In the genomic region with DNA sequence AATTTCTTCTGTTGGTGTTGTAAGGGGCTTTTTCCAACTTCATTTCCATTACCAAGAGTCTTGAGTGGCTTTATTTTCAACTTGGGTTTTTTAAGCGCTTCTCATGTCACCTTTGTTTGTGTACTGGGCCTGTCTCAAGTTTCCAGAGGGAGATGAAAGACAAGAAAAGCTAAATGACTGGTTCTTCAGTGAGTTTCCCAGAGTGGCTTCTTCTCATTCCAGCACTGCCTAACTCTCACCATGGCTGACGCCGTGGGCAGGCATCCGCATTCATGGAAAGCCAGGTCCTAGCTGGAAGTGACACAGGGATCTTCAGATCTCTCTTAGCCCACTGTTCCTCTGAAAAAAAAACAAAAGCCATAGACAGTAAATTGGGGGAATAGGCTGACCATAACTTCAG, we compare ENCODE assay signal across 19 cellular contexts. TPM values are rescaled to one million over a fixed set of nuclear protein-coding genes. Genes with fewer than 3 reads are reported as not detected.
DNase-seq lines count a peak whose midpoint lies in the region; ATAC-seq and TF ChIP-seq lines count a peak whose summit lies in the region.
"Had no signal": no experiment of that assay in that cellular context is flagged by ENCODE, and none has a peak within 500 bp of the region (broad histone marks: within the 10 kb centered on the region; RNA-seq: fewer than 3 reads in every experiment).

No MANE protein-coding gene starts in this region.

- H3K4me1 Mint-ChIP-seq in endodermal cell, result peaks cover 50% of the 10 kb centered on the region

- POLR2A ChIA-PET in HEK293 (lab: Yijun Ruan, JAX), result interaction anchor here (1.6 kb wide), 1 partner anchor 29 kb away, joined by 5 read pairs; the partner anchor contains the start of gene MARK2

- H3K27ac Mint-ChIP-seq in endodermal cell, result peak overlapping the region; percentile 37
- H3K27ac Mint-ChIP-seq: activated T-cell treated with anti-CD3 and anti-CD28 coated beads, Interleukin-2, amount 50 U/mL, for 72 hours had no signal

- CTCF ChIA-PET in HEK293 (lab: Yijun Ruan, JAX), result interaction anchor here (1.1 to 1.4 kb wide), 2 partner anchors 11 to 78 kb away, joined by 3 to 6 read pairs; no protein-coding TSS in a partner anchor

- peaks cover 85% of the 10 kb centered on the region for H3K4me1 ChIP-seq in BLaER1
- H3K4me1 ChIP-seq in HEK293 (ENCODE audit: control insufficient read depth, insufficient read depth, low read length), result peaks cover 20% of the 10 kb centered on the region
- peaks cover 15% of the 10 kb centered on the region for H3K4me1 ChIP-seq in endodermal cell (ENCODE audit: control insufficient read depth, insufficient read depth, low read length)
- peaks cover 98 to 100% of the 10 kb centered on the region in 2 experiments for H3K4me1 ChIP-seq in neutrophil (ENCODE audit: control insufficient read depth in 1 of 2, insufficient read depth in 1 of 2, low read depth in 1 of 2, low read length in 1 of 2)
- peaks cover 0 to 68% (median 42%) of the 10 kb centered on the region in 4 donors for H3K4me1 ChIP-seq in tibial artery

- no peak overlapping the region for H3K4me3 Mint-ChIP-seq in endodermal cell

- H3K27ac ChIP-seq in BLaER1 (peak overlapping the region; percentile 56; the same call in 1 of the 2 replicates), HEK293 (ENCODE audit: extremely low read depth, low read depth, low read length) (no peak overlapping the region), endodermal cell (ENCODE audit: low read depth, low read length) (no peak overlapping the region), neutrophil (peak overlapping the region; percentile 84), tibial artery (no peak overlapping the region)

- H3K9me3 ChIP-seq in BLaER1 (no peaks in the 10 kb centered on the region), HEK293 (ENCODE audit: control insufficient read depth, insufficient read depth, low read depth, low read length) (no peaks in the 10 kb centered on the region), endodermal cell (ENCODE audit: control insufficient read depth, low read length) (no peaks in the 10 kb centered on the region), neutrophil (no peaks in the 10 kb centered on the region), tibial artery (no peaks in the 10 kb centered on the region)
- H3K9me3 ChIP-seq: vagina had no signal

- TF ChIP-seq CTCF in HEK293 (tag by site-specific recombination; IDR thresholded peaks at IDR 0.05), result no peak
- no peak for TF ChIP-seq CTCF in endodermal cell (conservative IDR thresholded peaks at IDR 0.05)
- TF ChIP-seq CTCF in neutrophil (IDR thresholded peaks at IDR 0.05), result no peak
- TF ChIP-seq CTCF in tibial artery (IDR thresholded peaks at IDR 0.05), result no peak

- no peaks in the 10 kb centered on the region for H3K27me3 Mint-ChIP-seq in endodermal cell (ENCODE audit: insufficient read depth)
- H3K27me3 Mint-ChIP-seq: activated naive CD4-positive, alpha-beta T cell treated with anti-CD3 and anti-CD28 coated beads, Interleukin-2, amount 50 U/mL, for 24 hours; naive B cell had no signal

- no peaks in the 10 kb centered on the region for H3K9me3 Mint-ChIP-seq in endodermal cell
- H3K9me3 Mint-ChIP-seq: activated naive CD4-positive, alpha-beta T cell treated with anti-CD3 and anti-CD28 coated beads, Interleukin-2, amount 50 U/mL, for 24 hours; activated T-cell treated with anti-CD3 and anti-CD28 coated beads, Interleukin-2, amount 50 U/mL, for 72 hours; naive B cell; T-helper 1 cell treated with Interleukin-12 subunit alpha and Interleukin-12 subunit beta and Interleukin-4 antibody, amounts not matched to agents 30 μg/mL and 1 μg/mL, for 36 hours had no signal

- peak overlapping the region; percentile 75 for H3K4me2 ChIP-seq in BLaER1

- WGBS in endodermal cell (ENCODE audit: insufficient coverage in 1 of 2, insufficient read length in 1 of 2), 2 experiments, result 93 to 96% methylated on average over 3 to 4 of the region's 4 CpGs

- H3K36me3 ChIP-seq in BLaER1 (peaks cover 24% of the 10 kb centered on the region), HEK293 (ENCODE audit: control insufficient read depth in 2 of 2, insufficient read depth in 1 of 2, low read length in 2 of 2) (no peaks in the 10 kb centered on the region), endodermal cell (ENCODE audit: control insufficient read depth, insufficient read depth, low read length) (peaks cover 11% of the 10 kb centered on the region), neutrophil (peaks cover 8% of the 10 kb centered on the region), tibial artery (peaks cover 0 to 6% (median 5%) of the 10 kb centered on the region in 3 donors)

- ATAC-seq in HG02938 (IDR thresholded peaks at IDR 0.05; ENCODE audit: unreplicated experiment), result no peak
- ATAC-seq: activated T-cell treated with anti-CD3 and anti-CD28 coated beads, Interleukin-2, amount 50 U/mL, for 72 hours had no signal

- intact Hi-C loops in tibial artery (cut with DNase I; ENCODE audit: low total_unique reads), result no loop called here

- H3K4me3 ChIP-seq in BLaER1 (no peak overlapping the region), HEK293 (ENCODE audit: low read depth, low read length) (no peak overlapping the region), endodermal cell (ENCODE audit: low read length) (no peak overlapping the region), neutrophil (ENCODE audit: low read depth in 1 of 2, low read length in 1 of 2) (peak overlapping the region in 1 of 2 experiments; percentile 11), tibial artery (no peak overlapping the region)
- H3K4me3 ChIP-seq: vagina had no signal

- H3K9ac ChIP-seq in BLaER1 (no peak overlapping the region), endodermal cell (ENCODE audit: extremely low read depth, low read length, poor library complexity, severe bottlenecking) (no peak overlapping the region)

- H3K27me3 ChIP-seq in BLaER1 (no peaks in the 10 kb centered on the region), endodermal cell (ENCODE audit: control insufficient read depth, insufficient read depth, low read length, poor library complexity, severe bottlenecking) (no peaks in the 10 kb centered on the region), neutrophil (no peaks in the 10 kb centered on the region), tibial artery (no peaks in the 10 kb centered on the region)
- H3K27me3 ChIP-seq: vagina had no signal

- peaks cover 90% of the 10 kb centered on the region for H4K20me1 ChIP-seq in BLaER1

- H3K36me3 Mint-ChIP-seq in endodermal cell (ENCODE audit: low read depth), result peaks cover 11% of the 10 kb centered on the region

- DNase-seq in endodermal cell (no peak), T1000 (lab: John Stamatoyannopoulos, UW) (no peak), tibial artery (no peak), NCI-H1105 treated with DMSO at 0.1 percent for 48 hours (lab: John Stamatoyannopoulos, UW) (no peak)
- DNase-seq: activated T-cell treated with anti-CD3 and anti-CD28 coated beads, Interleukin-2, amount 50 U/mL, for 72 hours; KG1; mammary epithelial cell; naive B cell; NCI-H1092 treated with DMSO at 0.1 percent for 48 hours; NCI-H526 treated with DMSO at 0.1 percent for 48 hours; SIG-M5; stimulated activated CD4-positive, alpha-beta T cell treated with anti-CD3 and anti-CD28 coated beads, Interleukin-4, amount 100 ng/mL, for 4 hours had no signal

TF ChIP-seq in HEK293, 187 proteins besides CTCF, POLR2A, EP300 and RAD21 (continues in another document):
- TF ChIP-seq ZNF155 (tag by site-specific recombination; IDR thresholded peaks at IDR 0.05), result no peak
- TF ChIP-seq RBAK (tag by site-specific recombination; IDR thresholded peaks at IDR 0.05), result no peak
- TF ChIP-seq, protein P1, sequence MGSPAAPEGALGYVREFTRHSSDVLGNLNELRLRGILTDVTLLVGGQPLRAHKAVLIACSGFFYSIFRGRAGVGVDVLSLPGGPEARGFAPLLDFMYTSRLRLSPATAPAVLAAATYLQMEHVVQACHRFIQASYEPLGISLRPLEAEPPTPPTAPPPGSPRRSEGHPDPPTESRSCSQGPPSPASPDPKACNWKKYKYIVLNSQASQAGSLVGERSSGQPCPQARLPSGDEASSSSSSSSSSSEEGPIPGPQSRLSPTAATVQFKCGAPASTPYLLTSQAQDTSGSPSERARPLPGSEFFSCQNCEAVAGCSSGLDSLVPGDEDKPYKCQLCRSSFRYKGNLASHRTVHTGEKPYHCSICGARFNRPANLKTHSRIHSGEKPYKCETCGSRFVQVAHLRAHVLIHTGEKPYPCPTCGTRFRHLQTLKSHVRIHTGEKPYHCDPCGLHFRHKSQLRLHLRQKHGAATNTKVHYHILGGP (tag by site-specific recombination; IDR thresholded peaks at IDR 0.05), result no peak

RNA-seq across cellular contexts. Expression of gene MARK2, which starts 28.6 kb away (rescaled TPM):
- total RNA-seq in endodermal cell, result 10 to 100 TPM; 39.7 to 39.8 TPM
- polyA plus RNA-seq in endodermal cell (2013, experiment 1 of 2), result 26.6 TPM
- polyA plus RNA-seq in endodermal cell (2013, experiment 2 of 2), result 27.3 TPM

RNA-seq across cellular contexts. Expression of gene RCOR2, which starts 49.5 kb away (rescaled TPM):
- 10 to 100 TPM; 45.0 to 51.4 TPM for total RNA-seq in endodermal cell
- 111 TPM for polyA plus RNA-seq in endodermal cell (2013, experiment 1 of 2)
- 95.2 TPM for polyA plus RNA-seq in endodermal cell (2013, experiment 2 of 2)
- total RNA-seq: vagina had no signal

RNA-seq across cellular contexts. Expression of gene SPINDOC, which starts 54.3 kb away (rescaled TPM):
- 100 to 1,000 TPM in 1 of 2 donors, 10 to 100 TPM in 1; 96.1 to 103 TPM for total RNA-seq in endodermal cell
- 59.8 TPM for polyA plus RNA-seq in endodermal cell (2013, experiment 1 of 2)
- polyA plus RNA-seq in endodermal cell (2013, experiment 2 of 2), result 60.2 TPM

Comparison
In these comparisons a context has a peak if more than half of its experiments do, and no peak if none do; other contexts are left out.
1. H3K27ac ChIP-seq: peak in BLaER1 (single experiment) and neutrophil (single experiment); none in HEK293 (single experiment), endodermal cell (single experiment) and tibial artery (0 of 2).